Comparison of ENCODE assay signal across 1 cellular context in the genomic region with DNA sequence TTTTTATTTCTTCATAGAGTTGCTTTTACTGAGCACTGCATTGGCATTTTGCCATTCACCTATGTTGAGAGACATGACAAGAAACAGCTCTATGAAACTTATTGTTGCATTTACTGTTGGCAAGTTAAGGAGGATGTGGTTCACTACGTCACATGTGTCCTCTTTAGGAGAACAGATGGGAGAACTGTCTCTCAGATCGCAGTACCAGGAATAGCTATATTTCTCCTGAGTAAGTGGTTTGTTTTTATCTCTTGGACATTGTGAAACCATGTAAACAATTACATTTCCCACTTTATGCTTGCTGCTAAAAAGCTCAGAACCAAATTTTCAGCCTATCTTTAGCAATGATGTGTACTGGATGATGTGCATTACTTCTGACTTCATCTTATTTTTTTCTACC.
TF ChIP-seq lines count a peak whose summit lies in the region.

No MANE protein-coding gene starts in this region.

TF ChIP-seq in GM23338, 12 proteins besides CTCF, POLR2A, EP300 and RAD21 (continued from another document):
- TF ChIP-seq ZNF331 (CRISPR knock-in tag; IDR thresholded peaks at IDR 0.05; ENCODE audit: low read depth) (no peak), POLR2AphosphoS5 (IDR thresholded peaks at IDR 0.05; ENCODE audit: low read depth) (no peak), EZH2phosphoT487 (IDR thresholded peaks at IDR 0.05; ENCODE audit: unreplicated experiment) (no peak), JUNB (IDR thresholded peaks at IDR 0.05; ENCODE audit: unreplicated experiment) (no peak), STAT1 (IDR thresholded peaks at IDR 0.05; ENCODE audit: unreplicated experiment) (no peak), CREB1 (CRISPR knock-in tag; IDR thresholded peaks at IDR 0.05; ENCODE audit: low read depth) (no peak), EZH2 (IDR thresholded peaks at IDR 0.05; ENCODE audit: low read depth, unreplicated experiment) (no peak), ZNF114 (CRISPR knock-in tag; IDR thresholded peaks at IDR 0.05) (no peak)
- TF ChIP-seq, protein P1, sequence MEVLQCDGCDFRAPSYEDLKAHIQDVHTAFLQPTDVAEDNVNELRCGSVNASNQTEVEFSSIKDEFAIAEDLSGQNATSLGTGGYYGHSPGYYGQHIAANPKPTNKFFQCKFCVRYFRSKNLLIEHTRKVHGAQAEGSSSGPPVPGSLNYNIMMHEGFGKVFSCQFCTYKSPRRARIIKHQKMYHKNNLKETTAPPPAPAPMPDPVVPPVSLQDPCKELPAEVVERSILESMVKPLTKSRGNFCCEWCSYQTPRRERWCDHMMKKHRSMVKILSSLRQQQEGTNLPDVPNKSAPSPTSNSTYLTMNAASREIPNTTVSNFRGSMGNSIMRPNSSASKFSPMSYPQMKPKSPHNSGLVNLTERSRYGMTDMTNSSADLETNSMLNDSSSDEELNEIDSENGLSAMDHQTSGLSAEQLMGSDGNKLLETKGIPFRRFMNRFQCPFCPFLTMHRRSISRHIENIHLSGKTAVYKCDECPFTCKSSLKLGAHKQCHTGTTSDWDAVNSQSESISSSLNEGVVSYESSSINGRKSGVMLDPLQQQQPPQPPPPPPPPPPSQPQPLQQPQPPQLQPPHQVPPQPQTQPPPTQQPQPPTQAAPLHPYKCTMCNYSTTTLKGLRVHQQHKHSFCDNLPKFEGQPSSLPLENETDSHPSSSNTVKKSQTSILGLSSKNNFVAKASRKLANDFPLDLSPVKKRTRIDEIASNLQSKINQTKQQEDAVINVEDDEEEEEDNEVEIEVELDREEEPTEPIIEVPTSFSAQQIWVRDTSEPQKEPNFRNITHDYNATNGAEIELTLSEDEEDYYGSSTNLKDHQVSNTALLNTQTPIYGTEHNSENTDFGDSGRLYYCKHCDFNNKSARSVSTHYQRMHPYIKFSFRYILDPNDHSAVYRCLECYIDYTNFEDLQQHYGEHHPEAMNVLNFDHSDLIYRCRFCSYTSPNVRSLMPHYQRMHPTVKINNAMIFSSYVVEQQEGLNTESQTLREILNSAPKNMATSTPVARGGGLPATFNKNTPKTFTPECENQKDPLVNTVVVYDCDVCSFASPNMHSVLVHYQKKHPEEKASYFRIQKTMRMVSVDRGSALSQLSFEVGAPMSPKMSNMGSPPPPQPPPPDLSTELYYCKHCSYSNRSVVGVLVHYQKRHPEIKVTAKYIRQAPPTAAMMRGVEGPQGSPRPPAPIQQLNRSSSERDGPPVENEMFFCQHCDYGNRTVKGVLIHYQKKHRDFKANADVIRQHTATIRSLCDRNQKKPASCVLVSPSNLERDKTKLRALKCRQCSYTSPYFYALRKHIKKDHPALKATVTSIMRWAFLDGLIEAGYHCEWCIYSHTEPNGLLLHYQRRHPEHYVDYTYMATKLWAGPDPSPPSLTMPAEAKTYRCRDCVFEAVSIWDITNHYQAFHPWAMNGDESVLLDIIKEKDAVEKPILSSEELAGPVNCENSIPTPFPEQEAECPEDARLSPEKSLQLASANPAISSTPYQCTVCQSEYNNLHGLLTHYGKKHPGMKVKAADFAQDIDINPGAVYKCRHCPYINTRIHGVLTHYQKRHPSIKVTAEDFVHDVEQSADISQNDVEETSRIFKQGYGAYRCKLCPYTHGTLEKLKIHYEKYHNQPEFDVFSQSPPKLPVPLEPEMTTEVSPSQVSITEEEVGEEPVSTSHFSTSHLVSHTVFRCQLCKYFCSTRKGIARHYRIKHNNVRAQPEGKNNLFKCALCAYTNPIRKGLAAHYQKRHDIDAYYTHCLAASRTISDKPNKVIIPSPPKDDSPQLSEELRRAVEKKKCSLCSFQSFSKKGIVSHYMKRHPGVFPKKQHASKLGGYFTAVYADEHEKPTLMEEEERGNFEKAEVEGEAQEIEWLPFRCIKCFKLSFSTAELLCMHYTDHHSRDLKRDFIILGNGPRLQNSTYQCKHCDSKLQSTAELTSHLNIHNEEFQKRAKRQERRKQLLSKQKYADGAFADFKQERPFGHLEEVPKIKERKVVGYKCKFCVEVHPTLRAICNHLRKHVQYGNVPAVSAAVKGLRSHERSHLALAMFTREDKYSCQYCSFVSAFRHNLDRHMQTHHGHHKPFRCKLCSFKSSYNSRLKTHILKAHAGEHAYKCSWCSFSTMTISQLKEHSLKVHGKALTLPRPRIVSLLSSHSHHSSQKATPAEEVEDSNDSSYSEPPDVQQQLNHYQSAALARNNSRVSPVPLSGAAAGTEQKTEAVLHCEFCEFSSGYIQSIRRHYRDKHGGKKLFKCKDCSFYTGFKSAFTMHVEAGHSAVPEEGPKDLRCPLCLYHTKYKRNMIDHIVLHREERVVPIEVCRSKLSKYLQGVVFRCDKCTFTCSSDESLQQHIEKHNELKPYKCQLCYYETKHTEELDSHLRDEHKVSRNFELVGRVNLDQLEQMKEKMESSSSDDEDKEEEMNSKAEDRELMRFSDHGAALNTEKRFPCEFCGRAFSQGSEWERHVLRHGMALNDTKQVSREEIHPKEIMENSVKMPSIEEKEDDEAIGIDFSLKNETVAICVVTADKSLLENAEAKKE (CRISPR knock-in tag; IDR thresholded peaks at IDR 0.05) = no peak
- TF ChIP-seq, protein P2, sequence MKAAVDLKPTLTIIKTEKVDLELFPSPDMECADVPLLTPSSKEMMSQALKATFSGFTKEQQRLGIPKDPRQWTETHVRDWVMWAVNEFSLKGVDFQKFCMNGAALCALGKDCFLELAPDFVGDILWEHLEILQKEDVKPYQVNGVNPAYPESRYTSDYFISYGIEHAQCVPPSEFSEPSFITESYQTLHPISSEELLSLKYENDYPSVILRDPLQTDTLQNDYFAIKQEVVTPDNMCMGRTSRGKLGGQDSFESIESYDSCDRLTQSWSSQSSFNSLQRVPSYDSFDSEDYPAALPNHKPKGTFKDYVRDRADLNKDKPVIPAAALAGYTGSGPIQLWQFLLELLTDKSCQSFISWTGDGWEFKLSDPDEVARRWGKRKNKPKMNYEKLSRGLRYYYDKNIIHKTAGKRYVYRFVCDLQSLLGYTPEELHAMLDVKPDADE (IDR thresholded peaks at IDR 0.05) = no peak
